In the genomic region with DNA sequence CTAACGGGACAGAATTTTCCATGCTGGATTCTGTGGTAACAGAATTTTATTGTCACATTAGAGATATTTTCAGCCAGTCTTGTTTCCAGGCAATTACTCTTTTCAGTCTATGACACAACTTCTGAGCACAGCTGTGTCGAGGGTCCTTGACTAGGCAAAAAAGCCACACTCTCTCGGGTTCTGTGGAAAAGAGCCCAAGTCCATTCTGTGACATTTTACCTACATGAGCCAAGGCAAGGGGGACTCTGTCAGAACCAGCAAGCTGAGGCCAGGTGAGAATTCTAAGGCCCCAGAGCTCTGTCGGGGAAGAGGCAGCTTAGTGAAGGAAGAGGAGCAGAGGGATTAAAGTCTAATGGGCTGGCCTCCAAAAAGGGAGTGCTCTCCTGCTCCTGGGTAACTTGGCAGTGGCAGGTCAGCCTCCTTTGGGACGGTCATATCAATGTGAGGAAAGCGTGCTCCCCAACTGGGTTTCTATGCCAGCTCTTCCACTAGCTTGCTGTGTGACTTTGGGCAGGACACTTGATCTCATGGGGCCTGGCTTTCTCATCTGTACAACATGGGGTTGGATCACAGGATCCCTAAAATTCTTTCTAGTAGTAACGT, we compare ENCODE assay signal across 18 cellular contexts. TPM values are rescaled to one million over a fixed set of nuclear protein-coding genes. Genes with fewer than 3 reads are reported as not detected.
DNase-seq lines count a peak whose midpoint lies in the region; ATAC-seq, FAIRE-seq and TF ChIP-seq lines count a peak whose summit lies in the region.
"Had no signal": no experiment of that assay in that cellular context is flagged by ENCODE, and none has a peak within 500 bp of the region (broad histone marks: within the 10 kb centered on the region; RNA-seq: fewer than 3 reads in every experiment).

No MANE protein-coding gene starts in this region.

- H3K9ac ChIP-seq in kidney (ENCODE audit: low read length in 2 of 2) (no peak overlapping the region), neural progenitor cell (no peak overlapping the region)

- no peaks in the 10 kb centered on the region for H3K9me3 ChIP-seq in kidney (ENCODE audit: control insufficient read depth in 1 of 2, low read length in 2 of 2)
- H3K9me3 ChIP-seq in neural progenitor cell (ENCODE audit: low read depth) = no peaks in the 10 kb centered on the region
- H3K9me3 ChIP-seq in testis = no peaks in the 10 kb centered on the region
- H3K9me3 ChIP-seq: ovary, SJSA1 had no signal

- in situ Hi-C loops in ACHN (cut with HindIII; ENCODE audit: low pct_ligation_motif_present, low pct_unique_long_range_greater_than_20kb, low sequenced_read_pairs) = no loop called here

- no peaks in the 10 kb centered on the region for H3K27me3 Mint-ChIP-seq in activated naive CD8-positive, alpha-beta T cell
- H3K27me3 Mint-ChIP-seq in activated naive CD8-positive, alpha-beta T cell treated with anti-CD3 and anti-CD28 coated beads for 36 hours = no peaks in the 10 kb centered on the region
- peaks cover 4% of the 10 kb centered on the region for H3K27me3 Mint-ChIP-seq in neural progenitor cell (ENCODE audit: insufficient read depth, low read depth)
- no peaks in the 10 kb centered on the region for H3K27me3 Mint-ChIP-seq in activated CD4-positive, alpha-beta memory T cell treated with anti-CD3 and anti-CD28 coated beads, Interleukin-2, amount 10 ng/mL, durations not matched to agents 7 days and 5 days
- H3K27me3 Mint-ChIP-seq: activated naive CD4-positive, alpha-beta T cell treated with anti-CD3 and anti-CD28 coated beads, Interleukin-2, amount 50 U/mL, for 24 hours had no signal

- CTCF ChIA-PET in activated CD4-positive, alpha-beta memory T cell treated with anti-CD3 and anti-CD28 coated beads, Interleukin-2, amount 10 ng/mL, durations not matched to agents 7 days and 5 days (lab: Charles Lee) = no interaction called here

- H3K36me3 ChIP-seq in kidney (ENCODE audit: control insufficient read depth in 1 of 2, insufficient read depth in 2 of 2, low read length in 2 of 2) = no peaks in the 10 kb centered on the region
- no peaks in the 10 kb centered on the region for H3K36me3 ChIP-seq in neural progenitor cell
- no peaks in the 10 kb centered on the region for H3K36me3 ChIP-seq in testis (ENCODE audit: low read depth, missing control alignments)
- H3K36me3 ChIP-seq: ovary, SJSA1 had no signal

- no peak overlapping the region for H2AFZ ChIP-seq in neural progenitor cell (replicated peaks)

- no peak for TF ChIP-seq CTCF in kidney (IDR thresholded peaks at IDR 0.05; ENCODE audit: borderline replicate concordance, extremely low read depth, insufficient read depth)
- TF ChIP-seq CTCF in neural progenitor cell (IDR thresholded peaks at IDR 0.05) = no peak
- no peak for TF ChIP-seq CTCF in testis (IDR thresholded peaks at IDR 0.05)

- no peaks in the 10 kb centered on the region for H3K9me3 Mint-ChIP-seq in activated naive CD8-positive, alpha-beta T cell (ENCODE audit: low read depth)
- no peaks in the 10 kb centered on the region for H3K9me3 Mint-ChIP-seq in activated naive CD8-positive, alpha-beta T cell treated with anti-CD3 and anti-CD28 coated beads for 36 hours
- no peaks in the 10 kb centered on the region for H3K9me3 Mint-ChIP-seq in neural progenitor cell
- no peaks in the 10 kb centered on the region for H3K9me3 Mint-ChIP-seq in activated CD4-positive, alpha-beta memory T cell treated with anti-CD3 and anti-CD28 coated beads, Interleukin-2, amount 10 ng/mL, durations not matched to agents 7 days and 5 days
- H3K9me3 Mint-ChIP-seq: activated naive CD4-positive, alpha-beta T cell treated with anti-CD3 and anti-CD28 coated beads, Interleukin-2, amount 50 U/mL, for 24 hours had no signal

- TF ChIP-seq POLR2A in testis (IDR thresholded peaks at IDR 0.05) = no peak

- no peak overlapping the region for H3K4me2 ChIP-seq in neural progenitor cell

- no peaks in the 10 kb centered on the region for H3K79me2 ChIP-seq in neural progenitor cell (ENCODE audit: low read depth)

- peak overlapping the region; percentile 20 to 37 for H3K27ac ChIP-seq in kidney (ENCODE audit: low read depth in 2 of 2, low read length in 2 of 2)
- H3K27ac ChIP-seq in neural progenitor cell = no peak overlapping the region
- no peak overlapping the region for H3K27ac ChIP-seq in testis
- H3K27ac ChIP-seq: ovary, SJSA1 had no signal

- H3K4me1 ChIP-seq in kidney (ENCODE audit: control insufficient read depth in 1 of 2, insufficient read depth in 1 of 2, low read depth in 1 of 2, low read length in 2 of 2) (peaks cover 9 to 16% of the 10 kb centered on the region in 2 donors), neural progenitor cell (peaks cover 38% of the 10 kb centered on the region), testis (no peaks in the 10 kb centered on the region)

- FAIRE-seq in kidney (lab: Jason Lieb, UNC) = no peak
- FAIRE-seq: bronchial epithelial cell had no signal

- H3K4me3 Mint-ChIP-seq in activated naive CD8-positive, alpha-beta T cell = no peak overlapping the region
- no peak overlapping the region for H3K4me3 Mint-ChIP-seq in activated naive CD8-positive, alpha-beta T cell treated with anti-CD3 and anti-CD28 coated beads for 36 hours
- H3K4me3 Mint-ChIP-seq in neural progenitor cell = peak overlapping the region; percentile 62
- H3K4me3 Mint-ChIP-seq in activated CD4-positive, alpha-beta memory T cell treated with anti-CD3 and anti-CD28 coated beads, Interleukin-2, amount 10 ng/mL, durations not matched to agents 7 days and 5 days = no peak overlapping the region
- H3K4me3 Mint-ChIP-seq: CD14-positive monocyte had no signal

- no peak for ATAC-seq in GM21360 (IDR thresholded peaks at IDR 0.05; ENCODE audit: unreplicated experiment)

- intact Hi-C loops in kidney (cut with DNase I) = no loop called here
- intact Hi-C loops in testis (cut with DNase I; ENCODE audit: low total_unique reads) = no loop called here

- H4K20me1 ChIP-seq in neural progenitor cell (ENCODE audit: low read depth) = no peaks in the 10 kb centered on the region

- H3K27me3 ChIP-seq in neural progenitor cell = no peaks in the 10 kb centered on the region
- H3K27me3 ChIP-seq in testis = no peaks in the 10 kb centered on the region
- H3K27me3 ChIP-seq: ovary, SJSA1 had no signal

- peak overlapping the region; percentile 34 for H3K27ac Mint-ChIP-seq in activated naive CD8-positive, alpha-beta T cell
- no peak overlapping the region for H3K27ac Mint-ChIP-seq in activated naive CD8-positive, alpha-beta T cell treated with anti-CD3 and anti-CD28 coated beads for 36 hours
- H3K27ac Mint-ChIP-seq in neural progenitor cell = peak overlapping the region; percentile 98
- H3K27ac Mint-ChIP-seq in activated CD4-positive, alpha-beta memory T cell treated with anti-CD3 and anti-CD28 coated beads, Interleukin-2, amount 10 ng/mL, durations not matched to agents 7 days and 5 days = no peak overlapping the region
- H3K27ac Mint-ChIP-seq: activated naive CD4-positive, alpha-beta T cell treated with anti-CD3 and anti-CD28 coated beads, Interleukin-2, amount 50 U/mL, for 24 hours; CD14-positive monocyte had no signal

- H3K4me3 ChIP-seq in kidney (ENCODE audit: low read length in 2 of 2) (no peak overlapping the region), neural progenitor cell (no peak overlapping the region), testis (no peak overlapping the region)
- H3K4me3 ChIP-seq: ovary, SJSA1 had no signal

- peaks cover 40% of the 10 kb centered on the region for H3K4me1 Mint-ChIP-seq in activated naive CD8-positive, alpha-beta T cell (ENCODE audit: low read depth)
- H3K4me1 Mint-ChIP-seq in activated naive CD8-positive, alpha-beta T cell treated with anti-CD3 and anti-CD28 coated beads for 36 hours = peaks cover 26% of the 10 kb centered on the region
- H3K4me1 Mint-ChIP-seq in neural progenitor cell = peaks cover 71% of the 10 kb centered on the region
- H3K4me1 Mint-ChIP-seq in activated CD4-positive, alpha-beta memory T cell treated with anti-CD3 and anti-CD28 coated beads, Interleukin-2, amount 10 ng/mL, durations not matched to agents 7 days and 5 days = peaks cover 21% of the 10 kb centered on the region

- POLR2A ChIA-PET in activated CD4-positive, alpha-beta memory T cell treated with anti-CD3 and anti-CD28 coated beads, Interleukin-2, amount 10 ng/mL, durations not matched to agents 7 days and 5 days (lab: Charles Lee) = interaction anchor here (2.4 kb wide), 1 partner anchor 16 kb away, joined by 10 read pairs; a partner anchor contains a TSS

- peaks cover 30% of the 10 kb centered on the region for H3F3A ChIP-seq in neural progenitor cell (ENCODE audit: low read depth)

- DNase-seq in activated naive CD8-positive, alpha-beta T cell treated with anti-CD3 and anti-CD28 coated beads for 36 hours = no peak
- DNase-seq in kidney (no peak), neural progenitor cell (ENCODE audit: low spot score) (no peak), ACHN (no peak), testis (no peak)
- no peak for DNase-seq in activated CD4-positive, alpha-beta memory T cell treated with anti-CD3 and anti-CD28 coated beads, Interleukin-2, amount 10 ng/mL, durations not matched to agents 7 days and 5 days
- DNase-seq: activated CD4-positive, alpha-beta T cell treated with anti-CD3 and anti-CD28 coated beads for 4 hours; mesendoderm; NCI-H1436 treated with DMSO at 0.1 percent for 48 hours; NCI-H2227 treated with DMSO at 0.1 percent for 48 hours; ovary; T1000 had no signal

- H3K36me3 Mint-ChIP-seq in activated naive CD8-positive, alpha-beta T cell = no peaks in the 10 kb centered on the region
- no peaks in the 10 kb centered on the region for H3K36me3 Mint-ChIP-seq in activated naive CD8-positive, alpha-beta T cell treated with anti-CD3 and anti-CD28 coated beads for 36 hours
- peaks cover 54% of the 10 kb centered on the region for H3K36me3 Mint-ChIP-seq in neural progenitor cell
- no peaks in the 10 kb centered on the region for H3K36me3 Mint-ChIP-seq in activated CD4-positive, alpha-beta memory T cell treated with anti-CD3 and anti-CD28 coated beads, Interleukin-2, amount 10 ng/mL, durations not matched to agents 7 days and 5 days (ENCODE audit: low read depth)
- H3K36me3 Mint-ChIP-seq: activated naive CD4-positive, alpha-beta T cell treated with anti-CD3 and anti-CD28 coated beads, Interleukin-2, amount 50 U/mL, for 24 hours; CD14-positive monocyte had no signal

- 85 to 91% methylated on average over 7 of the region's 7 CpGs for WGBS in testis, 2 donors

RNA-seq across cellular contexts. Expression of a gene that starts 16.0 kb away (rescaled TPM):
- total RNA-seq in activated naive CD8-positive, alpha-beta T cell treated with anti-CD3 and anti-CD28 coated beads for 36 hours = 1 to 10 TPM; 8.7 to 9.1 TPM
- total RNA-seq in kidney = 18.0 TPM
- 7.7 TPM for polyA plus RNA-seq in kidney (ENCODE audit: insufficient read depth, low read depth, low replicate concordance)
- 21.2 and 33.2 TPM in 2 replicates for total RNA-seq in neural progenitor cell (ENCODE audit: low replicate concordance)
- 10 to 100 TPM in 1 of 2 experiments, 1 to 10 TPM in 1; 9.1 to 11.6 TPM for total RNA-seq in activated CD4-positive, alpha-beta memory T cell treated with anti-CD3 and anti-CD28 coated beads, Interleukin-2, amount 10 ng/mL, durations not matched to agents 7 days and 5 days
- 10 to 100 TPM; 18.3 to 27.7 TPM for total RNA-seq in testis
- polyA plus RNA-seq in testis (ENCODE audit: insufficient read depth, low read depth, low replicate concordance) = 14.3 TPM

Comparison
In these comparisons a context has a peak if more than half of its experiments do, and no peak if none do; other contexts are left out.
1. H3K27ac Mint-ChIP-seq: peak in activated naive CD8-positive, alpha-beta T cell (single experiment) and neural progenitor cell (single experiment); none in activated naive CD8-positive, alpha-beta T cell treated with anti-CD3 and anti-CD28 coated beads for 36 hours (single experiment) and activated CD4-positive, alpha-beta memory T cell treated with anti-CD3 and anti-CD28 coated beads, Interleukin-2, amount 10 ng/mL, durations not matched to agents 7 days and 5 days (single experiment).
2. H3K27ac ChIP-seq: peak in kidney (2 of 2); none in neural progenitor cell (single experiment) and testis (0 of 2).